ENCODE assay signal across 21 cellular contexts in the genomic region with DNA sequence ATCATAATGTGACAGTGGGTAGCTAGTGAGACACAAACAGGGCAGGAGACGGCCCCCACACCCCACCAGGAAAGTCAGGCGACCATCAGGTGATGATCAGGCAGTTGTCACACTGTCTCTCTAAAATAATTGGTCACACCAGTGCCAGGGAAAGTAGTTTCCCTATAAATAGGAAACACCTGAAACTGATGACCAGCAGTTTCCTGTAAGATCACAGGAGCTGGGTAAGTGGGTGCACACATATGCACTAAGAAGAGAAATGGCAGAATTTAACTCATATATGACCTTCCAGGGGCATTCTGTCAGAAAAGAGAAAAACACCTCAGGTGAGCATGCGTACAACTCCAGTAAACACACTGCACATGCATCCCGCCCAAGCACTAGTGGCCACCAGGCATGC.
"Had no signal": no experiment of that assay in that cellular context is flagged by ENCODE, and none has a peak within 500 bp of the region (broad histone marks: within the 10 kb centered on the region; RNA-seq: fewer than 3 reads in every experiment).

No MANE protein-coding gene starts in this region.

- H3K4me2 ChIP-seq: KMS-11 had no signal

- H3K4me1 Mint-ChIP-seq: IgD-negative memory B cell had no signal

- H3K27me3 Mint-ChIP-seq: IgD-negative memory B cell had no signal

- H3K4me1 ChIP-seq: SJCRH30 had no signal

- H3K27me3 ChIP-seq: SJCRH30 had no signal

- H3K4me3 Mint-ChIP-seq: IgD-negative memory B cell had no signal

- H3K4me3 ChIP-seq: K562, SJCRH30 had no signal

- ATAC-seq: K562, SK-N-SH treated with all-trans-retinoic acid at 6 μM for 48 hours had no signal

- H3K9me3 ChIP-seq: SJCRH30 had no signal

- H3K9ac ChIP-seq: KMS-11 had no signal

- H3K27ac ChIP-seq: HL-60, KMS-11, RWPE1, SJCRH30 had no signal

- H3K36me3 ChIP-seq: SJCRH30 had no signal

- H3K27ac Mint-ChIP-seq: IgD-negative memory B cell had no signal

- DNase-seq: Kasumi-1, NCI-H1092, NCI-H1105 treated with DMSO at 0.1 percent for 48 hours, NCI-H1417 treated with DMSO at 0.1 percent for 48 hours, NCI-H146, NCI-H1694 treated with DMSO at 0.1 percent for 48 hours, NCI-H1930, NCI-H2081, NCI-H2107, NCI-H2227 treated with DMSO at 0.1 percent for 48 hours, NCI-H524, NCI-H526 treated with DMSO at 0.1 percent for 48 hours, NCI-H748 treated with DMSO at 0.1 percent for 48 hours, SHP77, SJCRH30 had no signal
